Comparison of ENCODE assay signal across 8 cellular contexts in the genomic region with DNA sequence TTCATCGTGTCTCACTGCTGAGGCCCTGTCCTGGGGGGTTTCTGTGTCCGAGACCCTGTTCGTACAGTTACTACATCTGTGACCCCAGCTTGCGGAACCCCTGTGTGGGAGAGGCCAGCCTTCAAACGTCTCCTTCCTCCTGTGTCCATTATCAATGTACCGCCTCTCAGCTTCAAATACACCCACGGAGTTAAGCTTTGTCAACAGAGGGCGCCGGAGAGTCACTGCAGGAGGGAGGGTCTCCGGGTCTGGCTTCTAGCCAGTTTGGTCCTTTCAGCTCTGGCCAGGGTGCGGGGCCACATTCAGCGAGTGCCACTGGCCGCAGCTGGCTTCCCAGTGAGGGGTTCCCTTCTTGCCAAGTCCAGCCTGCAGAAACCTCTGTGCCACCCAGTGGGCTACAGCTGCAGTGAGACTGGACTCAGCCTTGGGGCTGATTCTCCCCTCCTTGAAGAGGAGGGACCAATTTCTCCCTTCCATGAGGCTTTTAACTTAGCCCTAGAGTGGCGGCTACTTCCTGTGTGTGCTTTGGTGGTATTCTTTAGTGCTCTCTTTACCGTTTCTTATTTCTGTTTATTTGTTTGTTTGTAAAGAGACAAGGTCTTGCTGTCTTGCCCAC. TPM values are rescaled to one million over a fixed set of nuclear protein-coding genes. Genes with fewer than 3 reads are reported as not detected.
DNase-seq lines count a peak whose midpoint lies in the region; TF ChIP-seq lines count a peak whose summit lies in the region.
"Not testable (repeated sequence)": the region's sequence is repeated elsewhere in the genome, so short reads cannot be mapped to it uniquely, and the experiment has no call there.

No MANE protein-coding gene starts in this region.

- H3K27ac ChIP-seq in A673 (ENCODE audit: low read depth, low read length, poor library complexity, severe bottlenecking) = not testable (repeated sequence)

- TF ChIP-seq CTCF in A673 (conservative IDR thresholded peaks at IDR 0.05; ENCODE audit: low read depth, low read length) (peak; percentile 57), GM12873 (IDR thresholded peaks at IDR 0.05; ENCODE audit: insufficient read depth, low read depth, low read length, missing control alignments) (peak; percentile 55), Loucy (conservative IDR thresholded peaks at IDR 0.05; ENCODE audit: low read length) (peak; percentile 53)

- intact Hi-C loops in A673 (cut with micrococcal nuclease; ENCODE audit: unreplicated experiment); activated CD4-positive, alpha-beta T cell treated with anti-CD3 and anti-CD28 coated beads, Interleukin-2, amount 10 ng/mL, durations not matched to agents 24 days and 14 days (cut with micrococcal nuclease): not testable (repeated sequence)

- H3F3A ChIP-seq in Loucy (ENCODE audit: low read depth) = not testable (repeated sequence)

- not testable (repeated sequence) for H3K27me3 Mint-ChIP-seq in activated CD4-positive, alpha-beta T cell treated with anti-CD3 and anti-CD28 coated beads, Interleukin-2, amount 10 ng/mL, durations not matched to agents 24 days and 14 days

- not testable (repeated sequence) for H3K4me3 Mint-ChIP-seq in activated CD4-positive, alpha-beta T cell treated with anti-CD3 and anti-CD28 coated beads, Interleukin-2, amount 10 ng/mL, durations not matched to agents 24 days and 14 days

- H3K9me2 ChIP-seq in Loucy (replicated peaks; ENCODE audit: low read depth, low read length) = not testable (repeated sequence)

- BruUV-seq in A673 (replicated peaks; lab: Mats Ljungman, UMichigan) = not testable (repeated sequence)

- H3K27ac Mint-ChIP-seq in activated CD4-positive, alpha-beta T cell treated with anti-CD3 and anti-CD28 coated beads, Interleukin-2, amount 10 ng/mL, durations not matched to agents 24 days and 14 days = not testable (repeated sequence)

- POLR2A ChIA-PET in A673 (lab: Charles Lee; ENCODE audit: low non-redundant PET) = not testable (repeated sequence)

- not testable (repeated sequence) for H3K9me3 ChIP-seq in A673 (ENCODE audit: low read depth, low read length, poor library complexity, severe bottlenecking); Loucy (ENCODE audit: insufficient read depth, low read depth, low read length)

- not testable (repeated sequence) for H3K9ac ChIP-seq in Loucy (ENCODE audit: low read depth, low read length, poor library complexity, severe bottlenecking)

- not testable (repeated sequence) for H3K4me2 ChIP-seq in Loucy (ENCODE audit: low read depth, low read length, poor library complexity, severe bottlenecking)

- not testable (repeated sequence) for H3K4me1 ChIP-seq in A673 (ENCODE audit: insufficient read depth, low read length, poor library complexity, severe bottlenecking); Loucy (ENCODE audit: insufficient read depth, low read length, poor library complexity, severe bottlenecking)

- H3K27me3 ChIP-seq in A673 (replicated peaks; ENCODE audit: insufficient read depth, low read depth, low read length, poor library complexity); Loucy (ENCODE audit: insufficient read depth, low read length, poor library complexity, severe bottlenecking): not testable (repeated sequence)

- H3K79me2 ChIP-seq in Loucy (ENCODE audit: insufficient read depth, low read length) = not testable (repeated sequence)

- peak; percentile 67 for DNase-seq in A673 (ENCODE audit: low spot score)
- peak; percentile 87 for DNase-seq in OCI-M1 (lab: John Stamatoyannopoulos, UW)
- DNase-seq in activated CD4-positive, alpha-beta T cell treated with anti-CD3 and anti-CD28 coated beads, Interleukin-2, amount 10 ng/mL, durations not matched to agents 24 days and 14 days = peak; percentile 83
- DNase-seq in cerebellar cortex (ENCODE audit: low spot score) = peak; percentile 25
- peak; percentile 69 for DNase-seq in iPS-NIHi11 (ENCODE audit: low spot score)
- peak; percentile 24 for DNase-seq in pons (ENCODE audit: low spot score)

- H3K4me1 Mint-ChIP-seq in activated CD4-positive, alpha-beta T cell treated with anti-CD3 and anti-CD28 coated beads, Interleukin-2, amount 10 ng/mL, durations not matched to agents 24 days and 14 days = not testable (repeated sequence)

- H2AFZ ChIP-seq in Loucy (ENCODE audit: low read length) = not testable (repeated sequence)

- not testable (repeated sequence) for H3K36me3 ChIP-seq in A673 (ENCODE audit: insufficient read depth, low read length, poor library complexity, severe bottlenecking); Loucy (ENCODE audit: insufficient read depth, low read length)

- CTCF ChIA-PET in A673 (lab: Charles Lee) = interaction anchor here (0.5 to 1.1 kb wide), 3 partner anchors 72 to 403 kb away, joined by 3 to 13 read pairs (median 4); partner anchors contain the start of gene AKT2

- not testable (repeated sequence) for H3K4me3 ChIP-seq in A673 (ENCODE audit: low read depth, low read length, poor library complexity, severe bottlenecking); Loucy (ENCODE audit: low read length, poor library complexity, severe bottlenecking)

- not testable (repeated sequence) for H3K9me3 Mint-ChIP-seq in activated CD4-positive, alpha-beta T cell treated with anti-CD3 and anti-CD28 coated beads, Interleukin-2, amount 10 ng/mL, durations not matched to agents 24 days and 14 days

- H4K20me1 ChIP-seq in Loucy (ENCODE audit: insufficient read depth, low read length, poor library complexity, severe bottlenecking) = not testable (repeated sequence)

- not testable (repeated sequence) for H3K36me3 Mint-ChIP-seq in activated CD4-positive, alpha-beta T cell treated with anti-CD3 and anti-CD28 coated beads, Interleukin-2, amount 10 ng/mL, durations not matched to agents 24 days and 14 days (ENCODE audit: low read depth)

RNA-seq across cellular contexts. Expression of gene FBL, which starts 35.4 kb away (rescaled TPM):
- total RNA-seq in A673 (2021) = 573 and 581 TPM in 2 replicates
- 605 and 614 TPM in 2 replicates for total RNA-seq in activated CD4-positive, alpha-beta T cell treated with anti-CD3 and anti-CD28 coated beads, Interleukin-2, amount 10 ng/mL, durations not matched to agents 24 days and 14 days

RNA-seq across cellular contexts. Expression of gene DYRK1B, which starts 47.6 kb away (rescaled TPM):
- 16.0 and 19.0 TPM in 2 replicates for total RNA-seq in A673 (2021)
- total RNA-seq in activated CD4-positive, alpha-beta T cell treated with anti-CD3 and anti-CD28 coated beads, Interleukin-2, amount 10 ng/mL, durations not matched to agents 24 days and 14 days = 3.6 and 4.5 TPM in 2 replicates

RNA-seq across cellular contexts. Expression of gene FCGBP, which starts 52.8 kb away (rescaled TPM):
- 8.7 and 12.2 TPM in 2 replicates for total RNA-seq in A673 (2021)
- 3.3 and 4.7 TPM in 2 replicates for total RNA-seq in activated CD4-positive, alpha-beta T cell treated with anti-CD3 and anti-CD28 coated beads, Interleukin-2, amount 10 ng/mL, durations not matched to agents 24 days and 14 days

Comparison
In these comparisons a context has a peak if more than half of its experiments do, and no peak if none do; other contexts are left out.
1. DNase-seq: peak in every context shown above with its lines; median percentile 87 in OCI-M1; 83 in activated CD4-positive, alpha-beta T cell treated with anti-CD3 and anti-CD28 coated beads, Interleukin-2, amount 10 ng/mL, durations not matched to agents 24 days and 14 days; 69 in iPS-NIHi11; 67 in A673; 25 in cerebellar cortex; 24 in pons.